Comparison of ENCODE assay signal across 24 cellular contexts in the genomic region with DNA sequence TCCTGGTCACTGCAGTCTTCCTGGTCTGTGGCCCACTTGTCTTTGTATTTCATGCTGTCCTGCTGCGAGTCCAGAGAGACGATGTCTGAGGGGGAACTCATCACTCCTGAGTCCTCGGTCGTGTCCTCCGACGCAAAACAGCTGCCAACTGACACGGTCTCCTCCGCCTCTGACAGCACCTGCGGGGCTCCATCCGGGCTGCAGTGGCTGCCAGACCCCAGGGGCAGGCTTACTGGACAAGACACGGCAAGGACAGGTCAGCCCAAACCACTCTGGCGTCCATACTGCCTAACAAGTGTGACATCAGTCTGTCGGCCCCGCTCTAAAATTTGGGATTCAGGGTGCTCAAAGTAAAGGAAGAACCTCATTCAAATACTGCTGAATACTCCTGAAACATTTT.
"Had no signal": no experiment of that assay in that cellular context is flagged by ENCODE, and none has a peak within 500 bp of the region (broad histone marks: within the 10 kb centered on the region; RNA-seq: fewer than 3 reads in every experiment).

No MANE protein-coding gene starts in this region.

- H3K4me1 Mint-ChIP-seq: activated CD4-positive, alpha-beta memory T cell treated with anti-CD3 and anti-CD28 coated beads, Interleukin-2, amount 10 ng/mL, durations not matched to agents 7 days and 5 days; activated CD4-positive, alpha-beta T cell treated with anti-CD3 and anti-CD28 coated beads, Interleukin-2, amount 10 ng/mL, durations not matched to agents 7 days and 5 days; central memory CD8-positive, alpha-beta T cell; endodermal cell had no signal

- H3K27ac Mint-ChIP-seq: activated CD4-positive, alpha-beta memory T cell treated with anti-CD3 and anti-CD28 coated beads, Interleukin-2, amount 10 ng/mL, durations not matched to agents 7 days and 5 days; activated CD4-positive, alpha-beta T cell treated with anti-CD3 and anti-CD28 coated beads, Interleukin-2, amount 10 ng/mL, durations not matched to agents 7 days and 5 days; activated naive CD4-positive, alpha-beta T cell treated with anti-CD3 and anti-CD28 coated beads for 36 hours; activated naive CD8-positive, alpha-beta T cell; activated T-helper 1 cell treated with anti-CD3 and anti-CD28 coated beads, Interleukin-12 subunit alpha, Interleukin-12 subunit beta, Interleukin-2, Interleukin-4 antibody, amounts not matched to agents 30 ng/mL and 10 ng/mL and 1 ng/mL, durations not matched to agents 14 hours and 24 hours and 36 hours; activated T-helper 2 cell treated with anti-CD3 and anti-CD28 coated beads, Interferon-gamma antibody, Interleukin-2, Interleukin-4, amounts not matched to agents 10 μg/mL and 5 μg/mL and 100 μg/mL, durations not matched to agents 14 hours and 24 hours and 36 hours; dendritic cell treated with granulocyte-macrophage colony-stimulating factor and Interleukin-4, amounts not matched to agents 40 ng/mL and 50 ng/mL, for 4 days; endodermal cell had no signal

- DNase-seq: activated CD4-positive, alpha-beta memory T cell treated with anti-CD3 and anti-CD28 coated beads, Interleukin-2, amount 10 ng/mL, durations not matched to agents 7 days and 5 days; activated CD4-positive, alpha-beta T cell treated with anti-CD3 and anti-CD28 coated beads for 1 hour; activated CD4-positive, alpha-beta T cell treated with anti-CD3 and anti-CD28 coated beads for 4 hours; activated CD4-positive, alpha-beta T cell treated with anti-CD3 and anti-CD28 coated beads, Interleukin-2, amount 10 ng/mL, durations not matched to agents 7 days and 5 days; activated CD4-positive, alpha-beta T cell treated with anti-CD3 and anti-CD28 coated beads, Interleukin-2, amount 50 U/mL, for 4 hours; activated effector memory CD4-positive, alpha-beta T cell treated with anti-CD3 and anti-CD28 coated beads, Interleukin-2, amount 50 U/mL, for 16 hours; activated naive CD4-positive, alpha-beta T cell treated with anti-CD3 and anti-CD28 coated beads for 36 hours; activated T-cell treated with anti-CD3 and anti-CD28 coated beads, Interleukin-2, amount 50 U/mL, for 1 hour; activated T-cell treated with anti-CD3 and anti-CD28 coated beads, Interleukin-2, amount 50 U/mL, for 48 hours; amniotic stem cell; anterior cingulate cortex; brain microvascular endothelial cell; dorsolateral prefrontal cortex; effector memory CD4-positive, alpha-beta T cell; endodermal cell; erythroblast; foreskin keratinocyte; gastrocnemius medialis; T-helper 2 cell had no signal

- H3K27me3 Mint-ChIP-seq: activated CD4-positive, alpha-beta T cell treated with anti-CD3 and anti-CD28 coated beads, Interleukin-2, amount 10 ng/mL, durations not matched to agents 7 days and 5 days; activated naive CD8-positive, alpha-beta T cell; dendritic cell treated with granulocyte-macrophage colony-stimulating factor and Interleukin-4, amounts not matched to agents 40 ng/mL and 50 ng/mL, for 4 days had no signal

- ATAC-seq: foreskin keratinocyte, gastrocnemius medialis had no signal

- H3K9me3 Mint-ChIP-seq: activated CD4-positive, alpha-beta memory T cell treated with anti-CD3 and anti-CD28 coated beads, Interleukin-2, amount 10 ng/mL, durations not matched to agents 7 days and 5 days; activated CD4-positive, alpha-beta T cell treated with anti-CD3 and anti-CD28 coated beads, Interleukin-2, amount 10 ng/mL, durations not matched to agents 7 days and 5 days; activated naive CD4-positive, alpha-beta T cell treated with anti-CD3 and anti-CD28 coated beads for 36 hours; activated T-helper 1 cell treated with anti-CD3 and anti-CD28 coated beads, Interleukin-12 subunit alpha, Interleukin-12 subunit beta, Interleukin-2, Interleukin-4 antibody, amounts not matched to agents 30 ng/mL and 10 ng/mL and 1 ng/mL, durations not matched to agents 14 hours and 24 hours and 36 hours; activated T-helper 2 cell treated with anti-CD3 and anti-CD28 coated beads, Interferon-gamma antibody, Interleukin-2, Interleukin-4, amounts not matched to agents 10 μg/mL and 5 μg/mL and 100 μg/mL, durations not matched to agents 14 hours and 24 hours and 36 hours; central memory CD8-positive, alpha-beta T cell; dendritic cell treated with granulocyte-macrophage colony-stimulating factor and Interleukin-4, amounts not matched to agents 40 ng/mL and 50 ng/mL, for 4 days; endodermal cell had no signal

- H3K36me3 Mint-ChIP-seq: activated naive CD8-positive, alpha-beta T cell had no signal

- H3K4me3 Mint-ChIP-seq: activated CD4-positive, alpha-beta memory T cell treated with anti-CD3 and anti-CD28 coated beads, Interleukin-2, amount 10 ng/mL, durations not matched to agents 7 days and 5 days; activated CD4-positive, alpha-beta T cell treated with anti-CD3 and anti-CD28 coated beads, Interleukin-2, amount 10 ng/mL, durations not matched to agents 7 days and 5 days; activated naive CD4-positive, alpha-beta T cell treated with anti-CD3 and anti-CD28 coated beads for 36 hours; activated naive CD8-positive, alpha-beta T cell; activated T-helper 1 cell treated with anti-CD3 and anti-CD28 coated beads, Interleukin-12 subunit alpha, Interleukin-12 subunit beta, Interleukin-2, Interleukin-4 antibody, amounts not matched to agents 30 ng/mL and 10 ng/mL and 1 ng/mL, durations not matched to agents 14 hours and 24 hours and 36 hours; central memory CD8-positive, alpha-beta T cell; dendritic cell treated with granulocyte-macrophage colony-stimulating factor and Interleukin-4, amounts not matched to agents 40 ng/mL and 50 ng/mL, for 4 days; endodermal cell had no signal
